In the genomic region with DNA sequence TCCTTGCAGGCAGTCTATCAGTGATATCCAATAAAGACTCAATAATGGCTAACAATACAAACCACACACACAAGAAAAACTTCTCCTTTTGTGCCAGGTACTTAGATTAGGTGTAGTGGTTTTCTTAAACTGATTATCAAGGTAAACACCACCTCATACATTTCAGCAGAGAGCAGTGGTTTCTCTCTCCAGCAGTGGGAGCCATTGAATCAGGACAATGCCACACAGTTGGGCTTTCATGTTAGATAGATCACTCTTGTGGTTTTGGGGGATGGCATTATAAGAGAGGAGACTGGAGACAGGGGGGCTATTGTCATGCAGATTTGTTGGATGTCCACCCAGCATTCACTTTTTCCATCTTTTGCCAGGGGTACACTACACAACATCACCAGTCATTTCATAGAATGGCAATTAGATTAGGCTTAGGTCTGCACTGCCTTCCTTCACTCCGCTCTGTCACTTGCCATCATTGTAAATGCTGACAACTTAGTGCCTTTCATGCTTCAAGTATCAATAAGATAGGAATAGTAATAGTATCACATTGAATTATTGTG, we compare ENCODE assay signal across 9 cellular contexts. TPM values are rescaled to one million over a fixed set of nuclear protein-coding genes. Genes with fewer than 3 reads are reported as not detected.
DNase-seq lines count a peak whose midpoint lies in the region; ATAC-seq and TF ChIP-seq lines count a peak whose summit lies in the region.
"Had no signal": no experiment of that assay in that cellular context is flagged by ENCODE, and none has a peak within 500 bp of the region (broad histone marks: within the 10 kb centered on the region; RNA-seq: fewer than 3 reads in every experiment).

No MANE protein-coding gene starts in this region.

- no peaks in the 10 kb centered on the region for H3F3A ChIP-seq in SU-DHL-6 (ENCODE audit: insufficient read depth)

- TF ChIP-seq POLR2A in heart left ventricle (IDR thresholded peaks at IDR 0.05) = no peak

- DNase-seq in DMS53 (lab: John Stamatoyannopoulos, UW) (peak; percentile 37), DMS53 treated with DMSO at 0.1 percent for 48 hours (lab: John Stamatoyannopoulos, UW; ENCODE audit: unreplicated experiment) (no peak), medulla oblongata (ENCODE audit: extremely low spot score) (peak; percentile 78), Kasumi-1 (lab: John Stamatoyannopoulos, UW) (no peak), heart left ventricle (no peak)
- DNase-seq: activated CD4-positive, alpha-beta T cell treated with anti-CD3 and anti-CD28 coated beads, Interleukin-2, amount 10 ng/mL, durations not matched to agents 7 days and 5 days had no signal

- H3K4me3 ChIP-seq in SU-DHL-6 (ENCODE audit: insufficient read depth, low read length, poor library complexity, severe bottlenecking) (no peak overlapping the region), heart left ventricle (no peak overlapping the region)

- H3K9me2 ChIP-seq in SU-DHL-6 (replicated peaks; ENCODE audit: insufficient read depth, low read length) = no peaks in the 10 kb centered on the region

- intact Hi-C loops in heart left ventricle (cut with DNase I) = loop anchor here in 2 of 10 donors (5.0 to 10.0 kb wide), 2 partner anchors 169 to 292 kb away; no protein-coding TSS in a partner anchor

- peak; percentile 62 for TF ChIP-seq CTCF in SU-DHL-6 (IDR thresholded peaks at IDR 0.05; ENCODE audit: insufficient read depth, low read length, poor library complexity, severe bottlenecking)
- TF ChIP-seq CTCF in heart left ventricle (IDR thresholded peaks at IDR 0.05) = peak in 3 of 12 donors; percentile 13 to 21 (median 20)

- ATAC-seq in GM21529 (IDR thresholded peaks at IDR 0.05; ENCODE audit: unreplicated experiment) (peak; percentile 59), HG03139 (IDR thresholded peaks at IDR 0.05; ENCODE audit: unreplicated experiment) (no peak), heart left ventricle (no peak)

- H3K9me3 ChIP-seq in SU-DHL-6 (ENCODE audit: insufficient read depth, low read length) (no peaks in the 10 kb centered on the region), heart left ventricle (no peaks in the 10 kb centered on the region)

- no peak overlapping the region for H3K4me2 ChIP-seq in SU-DHL-6 (ENCODE audit: low read depth, low read length, poor library complexity, severe bottlenecking)

- no peaks in the 10 kb centered on the region for H4K20me1 ChIP-seq in SU-DHL-6 (ENCODE audit: low read depth, low read length)

- 89 to 100% (median 91%) methylated on average over 1 of the region's 1 CpG for WGBS in heart left ventricle, 4 donors

- no peaks in the 10 kb centered on the region for H3K79me2 ChIP-seq in SU-DHL-6 (ENCODE audit: insufficient read depth, low read length)

- H3K36me3 ChIP-seq in SU-DHL-6 (ENCODE audit: low read length) (no peaks in the 10 kb centered on the region), heart left ventricle (no peaks in the 10 kb centered on the region)

- H3K27ac ChIP-seq in SU-DHL-6 (ENCODE audit: low read depth, low read length) (no peak overlapping the region), heart left ventricle (no peak overlapping the region)

- no peaks in the 10 kb centered on the region for H3K27me3 ChIP-seq in SU-DHL-6 (ENCODE audit: low read length)
- peaks cover 0 to 3% (median 0%) of the 10 kb centered on the region in 9 donors for H3K27me3 ChIP-seq in heart left ventricle

- H3K4me1 ChIP-seq in heart left ventricle = no peaks in the 10 kb centered on the region

- no peak overlapping the region for H2AFZ ChIP-seq in SU-DHL-6 (ENCODE audit: low read depth, low read length, severe bottlenecking)

- no peak overlapping the region for H3K9ac ChIP-seq in SU-DHL-6 (ENCODE audit: low read length)

RNA-seq across cellular contexts. Expression of a gene that starts 13.6 kb away (rescaled TPM):
- 10 to 100 TPM; 13.4 to 45.8 (median 16.8) TPM for total RNA-seq in heart left ventricle
- 1 to 10 TPM; 5.0 to 6.5 TPM for polyA plus RNA-seq in heart left ventricle

RNA-seq across cellular contexts. Expression of a gene that starts 22.6 kb away (rescaled TPM):
- 10 to 100 TPM; 12.5 to 44.5 (median 33.2) TPM for total RNA-seq in heart left ventricle
- polyA plus RNA-seq in heart left ventricle = 10 to 100 TPM in 1 of 2 donors, 1 to 10 TPM in 1; 4.7 to 13.4 TPM

Comparison
In these comparisons a context has a peak if more than half of its experiments do, and no peak if none do; other contexts are left out.
1. DNase-seq: peak in DMS53 (single experiment) and medulla oblongata (single experiment); none in DMS53 treated with DMSO at 0.1 percent for 48 hours (single experiment), Kasumi-1 (0 of 2) and heart left ventricle (0 of 5).